ENCODE assay signal across 1 cellular context in genomic region chr17:38509008-38509771, GRCh38.
A peak's percentile ranks its signal among the peaks of the same experiment; 100 is the strongest.
TF ChIP-seq lines count a peak whose summit lies in the region.

No MANE protein-coding gene starts in this region.

TF ChIP-seq in WTC11, 78 proteins besides CTCF, POLR2A, EP300 and RAD21 (continued from another document):
- TF ChIP-seq, protein P1, sequence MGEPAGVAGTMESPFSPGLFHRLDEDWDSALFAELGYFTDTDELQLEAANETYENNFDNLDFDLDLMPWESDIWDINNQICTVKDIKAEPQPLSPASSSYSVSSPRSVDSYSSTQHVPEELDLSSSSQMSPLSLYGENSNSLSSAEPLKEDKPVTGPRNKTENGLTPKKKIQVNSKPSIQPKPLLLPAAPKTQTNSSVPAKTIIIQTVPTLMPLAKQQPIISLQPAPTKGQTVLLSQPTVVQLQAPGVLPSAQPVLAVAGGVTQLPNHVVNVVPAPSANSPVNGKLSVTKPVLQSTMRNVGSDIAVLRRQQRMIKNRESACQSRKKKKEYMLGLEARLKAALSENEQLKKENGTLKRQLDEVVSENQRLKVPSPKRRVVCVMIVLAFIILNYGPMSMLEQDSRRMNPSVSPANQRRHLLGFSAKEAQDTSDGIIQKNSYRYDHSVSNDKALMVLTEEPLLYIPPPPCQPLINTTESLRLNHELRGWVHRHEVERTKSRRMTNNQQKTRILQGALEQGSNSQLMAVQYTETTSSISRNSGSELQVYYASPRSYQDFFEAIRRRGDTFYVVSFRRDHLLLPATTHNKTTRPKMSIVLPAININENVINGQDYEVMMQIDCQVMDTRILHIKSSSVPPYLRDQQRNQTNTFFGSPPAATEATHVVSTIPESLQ (CRISPR knock-in tag; IDR thresholded peaks at IDR 0.05), result no peak
- TF ChIP-seq, protein P2, sequence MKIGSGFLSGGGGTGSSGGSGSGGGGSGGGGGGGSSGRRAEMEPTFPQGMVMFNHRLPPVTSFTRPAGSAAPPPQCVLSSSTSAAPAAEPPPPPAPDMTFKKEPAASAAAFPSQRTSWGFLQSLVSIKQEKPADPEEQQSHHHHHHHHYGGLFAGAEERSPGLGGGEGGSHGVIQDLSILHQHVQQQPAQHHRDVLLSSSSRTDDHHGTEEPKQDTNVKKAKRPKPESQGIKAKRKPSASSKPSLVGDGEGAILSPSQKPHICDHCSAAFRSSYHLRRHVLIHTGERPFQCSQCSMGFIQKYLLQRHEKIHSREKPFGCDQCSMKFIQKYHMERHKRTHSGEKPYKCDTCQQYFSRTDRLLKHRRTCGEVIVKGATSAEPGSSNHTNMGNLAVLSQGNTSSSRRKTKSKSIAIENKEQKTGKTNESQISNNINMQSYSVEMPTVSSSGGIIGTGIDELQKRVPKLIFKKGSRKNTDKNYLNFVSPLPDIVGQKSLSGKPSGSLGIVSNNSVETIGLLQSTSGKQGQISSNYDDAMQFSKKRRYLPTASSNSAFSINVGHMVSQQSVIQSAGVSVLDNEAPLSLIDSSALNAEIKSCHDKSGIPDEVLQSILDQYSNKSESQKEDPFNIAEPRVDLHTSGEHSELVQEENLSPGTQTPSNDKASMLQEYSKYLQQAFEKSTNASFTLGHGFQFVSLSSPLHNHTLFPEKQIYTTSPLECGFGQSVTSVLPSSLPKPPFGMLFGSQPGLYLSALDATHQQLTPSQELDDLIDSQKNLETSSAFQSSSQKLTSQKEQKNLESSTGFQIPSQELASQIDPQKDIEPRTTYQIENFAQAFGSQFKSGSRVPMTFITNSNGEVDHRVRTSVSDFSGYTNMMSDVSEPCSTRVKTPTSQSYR (CRISPR knock-in tag; IDR thresholded peaks at IDR 0.05), result no peak
- peak; percentile 84; the same call in 1 of the 2 replicates for TF ChIP-seq EMX1 (CRISPR knock-in tag; IDR thresholded peaks at IDR 0.05)
- no peak for TF ChIP-seq ZNF138 (CRISPR knock-in tag; conservative IDR thresholded peaks at IDR 0.05)
- no peak for TF ChIP-seq NFE2L1 (CRISPR knock-in tag; IDR thresholded peaks at IDR 0.05)
- no peak for TF ChIP-seq GRHL2 (CRISPR knock-in tag; IDR thresholded peaks at IDR 0.05; ENCODE audit: insufficient replicate concordance, severe bottlenecking)
- 0 out of 2 replicates have a peak, but pooled peaks have one; percentile 12 for TF ChIP-seq ZNF423 (CRISPR knock-in tag; IDR thresholded peaks at IDR 0.05)
- TF ChIP-seq CBFB (CRISPR knock-in tag; IDR thresholded peaks at IDR 0.05; ENCODE audit: low read depth), result no peak
- no peak for TF ChIP-seq SMAD3 (CRISPR knock-in tag; IDR thresholded peaks at IDR 0.05; ENCODE audit: borderline replicate concordance)
- no peak for TF ChIP-seq ZNF396 (CRISPR knock-in tag; IDR thresholded peaks at IDR 0.05; ENCODE audit: borderline replicate concordance)
- TF ChIP-seq GABPB1 (CRISPR knock-in tag; IDR thresholded peaks at IDR 0.05), result peak; percentile 53; the same call in 1 of the 2 replicates
- TF ChIP-seq ZNF532 (CRISPR knock-in tag; IDR thresholded peaks at IDR 0.05; ENCODE audit: borderline replicate concordance), result no peak
- TF ChIP-seq MAX (CRISPR knock-in tag; IDR thresholded peaks at IDR 0.05), result peak; percentile 37; the same call in 1 of the 2 replicates
- TF ChIP-seq, protein P3, sequence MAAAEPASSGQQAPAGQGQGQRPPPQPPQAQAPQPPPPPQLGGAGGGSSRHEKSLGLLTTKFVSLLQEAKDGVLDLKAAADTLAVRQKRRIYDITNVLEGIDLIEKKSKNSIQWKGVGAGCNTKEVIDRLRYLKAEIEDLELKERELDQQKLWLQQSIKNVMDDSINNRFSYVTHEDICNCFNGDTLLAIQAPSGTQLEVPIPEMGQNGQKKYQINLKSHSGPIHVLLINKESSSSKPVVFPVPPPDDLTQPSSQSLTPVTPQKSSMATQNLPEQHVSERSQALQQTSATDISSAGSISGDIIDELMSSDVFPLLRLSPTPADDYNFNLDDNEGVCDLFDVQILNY (CRISPR knock-in tag; IDR thresholded peaks at IDR 0.05), result no peak
- no peak; the same call in 1 of the 2 replicates for TF ChIP-seq FOXK1 (CRISPR knock-in tag; IDR thresholded peaks at IDR 0.05)
- no peak for TF ChIP-seq AFF4 (CRISPR knock-in tag; IDR thresholded peaks at IDR 0.05; ENCODE audit: borderline replicate concordance)
- peak; percentile 73; the same call in 1 of the 2 replicates for TF ChIP-seq PRRX2 (CRISPR knock-in tag; IDR thresholded peaks at IDR 0.05)
- TF ChIP-seq FOXP1 (CRISPR knock-in tag; IDR thresholded peaks at IDR 0.05; ENCODE audit: borderline replicate concordance), result peak; percentile 17; the same call in 1 of the 2 replicates
- TF ChIP-seq JAZF1 (CRISPR knock-in tag; IDR thresholded peaks at IDR 0.05), result no peak
- TF ChIP-seq PREB (CRISPR knock-in tag; IDR thresholded peaks at IDR 0.05; ENCODE audit: borderline replicate concordance), result no peak
